Comparison of ENCODE assay signal across 1 cellular context in genomic region chr12:75701859-75702258, GRCh38.
TF ChIP-seq lines count a peak whose summit lies in the region.

No MANE protein-coding gene starts in this region.

TF ChIP-seq in H1, 55 proteins besides CTCF, POLR2A, EP300 and RAD21:
- no peak for TF ChIP-seq NRF1 (IDR thresholded peaks at IDR 0.05; ENCODE audit: low read depth, low read length)
- TF ChIP-seq KDM4A (IDR thresholded peaks at IDR 0.05; ENCODE audit: low read depth, low read length, severe bottlenecking) = no peak
- no peak for TF ChIP-seq CHD1 (IDR thresholded peaks at IDR 0.05; ENCODE audit: low read depth, low read length)
- no peak for TF ChIP-seq E2F6 (IDR thresholded peaks at IDR 0.05)
- TF ChIP-seq RXRA (IDR thresholded peaks at IDR 0.05; ENCODE audit: insufficient read depth, low read depth, low read length) = no peak
- no peak for TF ChIP-seq BRCA1 (IDR thresholded peaks at IDR 0.05; ENCODE audit: low read depth, low read length)
- TF ChIP-seq CBX5 (IDR thresholded peaks at IDR 0.05; ENCODE audit: low read depth, low read length) = no peak
- no peak for TF ChIP-seq YY1 (IDR thresholded peaks at IDR 0.05; ENCODE audit: low read depth, low read length)
- no peak for TF ChIP-seq POU5F1 (IDR thresholded peaks at IDR 0.05; ENCODE audit: low read depth, low read length)
- TF ChIP-seq ATF3 (IDR thresholded peaks at IDR 0.05; ENCODE audit: insufficient read depth, low read depth, low read length) = no peak
- no peak for TF ChIP-seq ZNF274 (IDR thresholded peaks at IDR 0.05; ENCODE audit: borderline replicate concordance, extremely low read depth, low read length)
- no peak for TF ChIP-seq HDAC6 (IDR thresholded peaks at IDR 0.05; ENCODE audit: low read depth, low read length)
- TF ChIP-seq CBX8 (IDR thresholded peaks at IDR 0.05; ENCODE audit: borderline replicate concordance, low read depth, low read length) = no peak
- no peak for TF ChIP-seq JUND (IDR thresholded peaks at IDR 0.05; ENCODE audit: low read length)
